28 cellular contexts compared by ENCODE assay signal in genomic region chr1:32858791-32859190, GRCh38. TPM values are rescaled to one million over a fixed set of nuclear protein-coding genes. Genes with fewer than 3 reads are reported as not detected.
"Had no signal": no experiment of that assay in that cellular context is flagged by ENCODE, and none has a peak within 500 bp of the region (broad histone marks: within the 10 kb centered on the region; RNA-seq: fewer than 3 reads in every experiment).

No MANE protein-coding gene starts in this region.

- H3K27me3 ChIP-seq: dorsolateral prefrontal cortex, heart right ventricle, left lung, pancreas, right atrium auricular region, suprapubic skin had no signal

- H3K4me1 Mint-ChIP-seq: stimulated activated naive CD8-positive, alpha-beta T cell treated with anti-CD3 and anti-CD28 coated beads, Interleukin-15, amount 100 ng/mL, for 72 hours had no signal

- H3K27ac Mint-ChIP-seq: naive thymus-derived CD4-positive, alpha-beta T cell; stimulated activated naive CD8-positive, alpha-beta T cell treated with anti-CD3 and anti-CD28 coated beads, Interleukin-15, amount 100 ng/mL, for 72 hours had no signal

- H3K4me3 Mint-ChIP-seq: naive thymus-derived CD4-positive, alpha-beta T cell; stimulated activated naive CD8-positive, alpha-beta T cell treated with anti-CD3 and anti-CD28 coated beads, Interleukin-15, amount 100 ng/mL, for 72 hours had no signal

- ATAC-seq: heart right ventricle; left cardiac atrium; left lung; naive thymus-derived CD4-positive, alpha-beta T cell; pancreas; sciatic nerve; stimulated activated naive CD8-positive, alpha-beta T cell treated with anti-CD3 and anti-CD28 coated beads, Interleukin-15, amount 100 ng/mL, for 72 hours had no signal

- H3K4me1 ChIP-seq: left lung, pancreas had no signal

- H3K9me3 ChIP-seq: heart right ventricle, left lung, pancreas, right atrium auricular region, suprapubic skin had no signal

- H3K4me3 ChIP-seq: dorsolateral prefrontal cortex, heart right ventricle, left lung, pancreas, right atrium auricular region, smooth muscle cell, suprapubic skin had no signal

- H3K9me3 Mint-ChIP-seq: naive thymus-derived CD4-positive, alpha-beta T cell; stimulated activated naive CD8-positive, alpha-beta T cell treated with anti-CD3 and anti-CD28 coated beads, Interleukin-15, amount 100 ng/mL, for 72 hours had no signal

- H3K27ac ChIP-seq: heart right ventricle, left lung, pancreas, right atrium auricular region, suprapubic skin had no signal

- H3K27me3 Mint-ChIP-seq: naive thymus-derived CD4-positive, alpha-beta T cell; stimulated activated naive CD8-positive, alpha-beta T cell treated with anti-CD3 and anti-CD28 coated beads, Interleukin-15, amount 100 ng/mL, for 72 hours had no signal

- DNase-seq: dorsolateral prefrontal cortex; effector CD4-positive, alpha-beta T cell; heart right ventricle; hippocampal formation; left cardiac atrium; left lung; mesenchymal stem cell; midbrain; naive thymus-derived CD4-positive, alpha-beta T cell; occipital lobe; pancreas; stimulated activated CD4-positive, alpha-beta T cell treated with anti-CD3 and anti-CD28 coated beads, Interleukin-12 subunit alpha, Interleukin-12 subunit beta, amount 100 ng/mL, for 4 hours; stimulated activated CD4-positive, alpha-beta T cell treated with anti-CD3 and anti-CD28 coated beads, Interleukin-1b, Interleukin-23, amount 100 ng/mL, for 48 hours; stimulated activated CD4-positive, alpha-beta T cell treated with anti-CD3 and anti-CD28 coated beads, Interleukin-4, amount 100 ng/mL, for 1 hour; stimulated activated CD8-positive, alpha-beta memory T cell treated with anti-CD3 and anti-CD28 coated beads, Interleukin-4, amount 100 ng/mL, for 48 hours; stimulated activated naive CD4-positive, alpha-beta T cell; stimulated activated naive CD8-positive, alpha-beta T cell treated with anti-CD3 and anti-CD28 coated beads, Interleukin-15, amount 100 ng/mL, for 72 hours; trophoblast cell had no signal

RNA-seq across cellular contexts. Expression of gene FNDC5, which starts 11.9 kb away (rescaled TPM):
- total RNA-seq: naive thymus-derived CD4-positive, alpha-beta T cell; smooth muscle cell had no signal
- polyA plus RNA-seq: smooth muscle cell had no signal

RNA-seq across cellular contexts. Expression of gene HPCA, which starts 27.5 kb away (rescaled TPM):
- total RNA-seq: fibroblast of villous mesenchyme, glomerular endothelial cell, heart right ventricle, kidney epithelial cell, left cardiac atrium, lung microvascular endothelial cell, right atrium auricular region, smooth muscle cell, suprapubic skin, urinary bladder had no signal
- polyA plus RNA-seq: heart right ventricle; naive thymus-derived CD4-positive, alpha-beta T cell; smooth muscle cell had no signal

RNA-seq across cellular contexts. Expression of gene TMEM54, which starts 42.4 kb away (rescaled TPM):
- total RNA-seq: naive thymus-derived CD4-positive, alpha-beta T cell had no signal
- polyA plus RNA-seq: naive thymus-derived CD4-positive, alpha-beta T cell; neural cell had no signal
